Comparison of ENCODE assay signal across 8 cellular contexts in genomic region chr7:98802088-98802780, GRCh38.
A peak's percentile ranks its signal among the peaks of the same experiment; 100 is the strongest.
DNase-seq lines count a peak whose midpoint lies in the region; ATAC-seq lines count a peak whose summit lies in the region.

No MANE protein-coding gene starts in this region.

- ATAC-seq in GM19023 (IDR thresholded peaks at IDR 0.05; ENCODE audit: unreplicated experiment), result peak; percentile 89
- peak; percentile 88 for ATAC-seq in HG02973 (IDR thresholded peaks at IDR 0.05; ENCODE audit: unreplicated experiment)

- in situ Hi-C loops in Caki2 (cut with HindIII; ENCODE audit: low pct_unique_long_range_greater_than_20kb, low sequenced_read_pairs), result no loop called here

- DNase-seq in Caki2 (ENCODE audit: low read depth), result peak; percentile 93
- DNase-seq in NCI-H2029 treated with DMSO at 0.1 percent for 48 hours (lab: John Stamatoyannopoulos, UW), result peak; percentile 62
- DNase-seq in activated T-cell treated with anti-CD3 and anti-CD28 coated beads for 48 hours (ENCODE audit: low read depth), result peak; percentile 21
- peak; percentile 94 for DNase-seq in kidney tubule cell (ENCODE audit: low spot score)
- no peak for DNase-seq in GDM1 (lab: John Stamatoyannopoulos, UW)
- no peak for DNase-seq in dermis blood vessel endothelial cell

Comparison
In these comparisons a context has a peak if more than half of its experiments do, and no peak if none do; other contexts are left out.
1. DNase-seq: peak in Caki2 (single experiment), NCI-H2029 treated with DMSO at 0.1 percent for 48 hours (single experiment), activated T-cell treated with anti-CD3 and anti-CD28 coated beads for 48 hours (single experiment) and kidney tubule cell (single experiment); none in GDM1 (single experiment) and dermis blood vessel endothelial cell (single experiment).